15 cellular contexts compared by ENCODE assay signal in the genomic region with DNA sequence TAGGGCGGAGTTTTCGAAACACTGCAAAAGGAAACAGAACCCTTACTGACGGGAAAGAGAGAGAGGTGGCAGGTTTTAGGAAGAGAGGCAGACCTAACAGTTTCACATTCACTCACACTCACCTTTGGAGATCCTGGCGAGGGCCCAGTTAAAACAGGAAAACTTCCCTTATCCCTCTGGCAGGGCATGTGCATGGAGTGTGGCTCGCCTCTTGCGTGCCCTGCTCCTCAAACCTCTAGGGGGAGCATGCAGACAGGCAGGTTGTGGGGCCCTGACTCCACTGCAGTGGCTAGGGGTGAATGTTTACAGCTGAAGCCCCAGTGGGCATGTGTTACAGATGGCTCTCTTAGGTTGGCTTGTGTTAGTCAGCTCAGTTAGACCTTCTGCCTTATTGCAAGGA.
DNase-seq lines count a peak whose midpoint lies in the region; ATAC-seq, FAIRE-seq and TF ChIP-seq lines count a peak whose summit lies in the region.
"Had no signal": no experiment of that assay in that cellular context is flagged by ENCODE, and none has a peak within 500 bp of the region (broad histone marks: within the 10 kb centered on the region; RNA-seq: fewer than 3 reads in every experiment).

No MANE protein-coding gene starts in this region.

- H3K4me3 ChIP-seq in A549 (no peak overlapping the region), H7 (ENCODE audit: insufficient read depth, low read depth, low read length) (no peak overlapping the region), OCI-LY7 (ENCODE audit: low read depth, low read length, poor library complexity, severe bottlenecking) (no peak overlapping the region), H1 (ENCODE audit: extremely low read depth in 1 of 4, insufficient read depth in 2 of 4, low read depth in 3 of 4, low read length in 4 of 4) (no peak overlapping the region)
- H3K4me3 ChIP-seq: K562 had no signal

- H3K18ac ChIP-seq in H1 (ENCODE audit: extremely low read depth, low read length): no peak overlapping the region

- H3K9me3 ChIP-seq in A549 (no peaks in the 10 kb centered on the region), OCI-LY7 (ENCODE audit: low read length) (no peaks in the 10 kb centered on the region), H1 (ENCODE audit: insufficient read depth in 2 of 2, low read depth in 1 of 2, low read length in 1 of 2) (no peaks in the 10 kb centered on the region; a peak in 1 of 4 replicates)

- H3K4me2 ChIP-seq in A549 (no peak overlapping the region), OCI-LY7 (ENCODE audit: low read length) (no peak overlapping the region), H1 (ENCODE audit: insufficient read depth in 1 of 2, low read depth in 2 of 2, low read length in 2 of 2) (no peak overlapping the region)

- ATAC-seq in A549: no peak
- ATAC-seq: K562 had no signal

- H2BK15ac ChIP-seq in H1 (ENCODE audit: low read length): no peak overlapping the region

- H4K91ac ChIP-seq in H1 (replicated peaks; ENCODE audit: insufficient read length, low read length): no peak overlapping the region

- H3K4me1 ChIP-seq in A549: no peaks in the 10 kb centered on the region
- H3K4me1 ChIP-seq in OCI-LY7 (ENCODE audit: insufficient read depth, low read length, poor library complexity, severe bottlenecking): no peaks in the 10 kb centered on the region
- H3K4me1 ChIP-seq in H1 (replicated peaks in 1 of 4; ENCODE audit: control insufficient read depth in 3 of 4, insufficient read depth in 4 of 4, low read length in 3 of 4): no peaks in the 10 kb centered on the region

- H3K9ac ChIP-seq in H1 (replicated peaks in 1 of 4; ENCODE audit: extremely low read depth in 1 of 4, low read depth in 3 of 4, low read length in 3 of 4): no peak overlapping the region

- H2BK12ac ChIP-seq in H1 (ENCODE audit: low read depth, low read length): no peak overlapping the region

- H3K9me2 ChIP-seq in OCI-LY7 (ENCODE audit: insufficient read depth, low read length): no peaks in the 10 kb centered on the region

- no peak overlapping the region for H3K14ac ChIP-seq in H1 (ENCODE audit: insufficient read length)

- H2BK120ac ChIP-seq in H1 (replicated peaks; ENCODE audit: low read depth, low read length): no peak overlapping the region

- POLR2A ChIA-PET in A549 (lab: Yijun Ruan, JAX): no interaction called here
- POLR2A ChIA-PET in OCI-LY7 (lab: Charles Lee): no interaction called here
- POLR2A ChIA-PET in H1 (lab: Charles Lee; ENCODE audit: partially characterized antibody): no interaction called here

- WGBS in A549 (ENCODE audit: missing lambda C conversion rate): 30% methylated on average over 6 of the region's 6 CpGs
- 71% methylated on average over 3 of the region's 6 CpGs; no CpG with 5 or more reads in 1 of the 2 experiments for whole genome bisulfite sequencing in H1 (ENCODE audit: extremely low coverage in 1 of 2, insufficient coverage in 1 of 2, insufficient read length in 1 of 2, insufficient replicate concordance in 2 of 2, low coverage in 1 of 2, low lambda C conversion rate in 2 of 2, missing lambda C conversion rate in 1 of 2), 2 experiments

- TF ChIP-seq POLR2A in A549 (IDR thresholded peaks at IDR 0.05; ENCODE audit: low read length) (no peak), H1 (IDR thresholded peaks at IDR 0.05; ENCODE audit: control extremely low read depth in 1 of 2, low read depth in 2 of 2, low read length in 2 of 2) (no peak), GM12892 (IDR thresholded peaks at IDR 0.05; ENCODE audit: low read depth, low read length) (no peak)

- no peak for TF ChIP-seq RAD21 in A549 (conservative IDR thresholded peaks at IDR 0.05 in 1 of 2, IDR thresholded peaks at IDR 0.05 in 1 of 2)
- TF ChIP-seq RAD21 in H1 (IDR thresholded peaks at IDR 0.05 in 1 of 2, conservative IDR thresholded peaks at IDR 0.05 in 1 of 2; ENCODE audit: low read depth in 2 of 2, low read length in 2 of 2): peak; percentile 43 to 54

- H3K79me1 ChIP-seq in H1 (ENCODE audit: low read depth, low read length): no peaks in the 10 kb centered on the region

- TF ChIP-seq CTCF in A549 (IDR thresholded peaks at IDR 0.05) (no peak), OCI-LY7 (conservative IDR thresholded peaks at IDR 0.05; ENCODE audit: low read length) (0 out of 2 replicates have a peak, but pooled peaks have one; percentile 28), H1 (IDR thresholded peaks at IDR 0.05; ENCODE audit: control extremely low read depth in 1 of 3, insufficient read depth in 1 of 3, low read depth in 1 of 3, low read length in 3 of 3) (peak; percentile 35 to 60 (median 59); a peak in 3 of 4 replicates)

- H3K4ac ChIP-seq in H1 (replicated peaks; ENCODE audit: insufficient read length, low read depth, low read length): no peak overlapping the region

- H2AFZ ChIP-seq in OCI-LY7 (ENCODE audit: low read length): no peak overlapping the region
- H2AFZ ChIP-seq in H1 (ENCODE audit: low read length): no peak overlapping the region; the same call in 1 of the 2 replicates

- BruUV-seq in OCI-LY7 (replicated peaks; lab: Mats Ljungman, UMichigan): no TSS peak

- TF ChIP-seq EP300 in A549 (IDR thresholded peaks at IDR 0.05) (no peak), H1 (IDR thresholded peaks at IDR 0.05; ENCODE audit: borderline replicate concordance in 1 of 2, low read depth in 2 of 2, low read length in 2 of 2) (no peak)

- H4K8ac ChIP-seq in H1 (ENCODE audit: extremely low read depth, insufficient read depth, low read length): no peak overlapping the region

- no peak overlapping the region for H3K23ac ChIP-seq in H1 (ENCODE audit: insufficient read length)

- H3K36me3 ChIP-seq in H7 (replicated peaks; ENCODE audit: control insufficient read depth, insufficient read depth, low read length) (no peaks in the 10 kb centered on the region), OCI-LY7 (ENCODE audit: insufficient read depth, low read length) (no peaks in the 10 kb centered on the region), H1 (ENCODE audit: control insufficient read depth in 2 of 4, insufficient read depth in 4 of 4, low read length in 3 of 4) (no peaks in the 10 kb centered on the region)

- DNase-seq in A549 (ENCODE audit: low read depth in 1 of 2, low spot score in 1 of 2) (peak in 1 of 2 experiments; percentile 0), H7 (peak; percentile 13), OCI-LY7 (ENCODE audit: low spot score) (no peak), H1 (ENCODE audit: low read depth in 1 of 2, low spot score in 2 of 2) (no peak), GM12892 (ENCODE audit: insufficient read length) (no peak), COR-L47 (lab: John Stamatoyannopoulos, UW) (no peak), kidney tubule cell (ENCODE audit: low spot score) (no peak)
- DNase-seq: ACHN, C1 segment of cervical spinal cord, GDM1, HFFc6, NCI-H187, NCI-H2227 treated with DMSO at 0.1 percent for 48 hours, SHP77 had no signal

- no peak overlapping the region for H4K5ac ChIP-seq in H1 (ENCODE audit: insufficient read length, low read depth, low read length)

- H3K27me3 ChIP-seq in H7 (ENCODE audit: control insufficient read depth, insufficient read depth, low read length) (no peaks in the 10 kb centered on the region), H1 (replicated peaks in 1 of 4; ENCODE audit: control insufficient read depth in 3 of 4, extremely low read depth in 1 of 4, insufficient read depth in 3 of 4, low read length in 3 of 4) (no peaks in the 10 kb centered on the region)

- no peak overlapping the region for H2AK5ac ChIP-seq in H1 (ENCODE audit: low read depth, low read length)

- no peaks in the 10 kb centered on the region for H3K23me2 ChIP-seq in H1 (ENCODE audit: low read depth, low read length)

- CTCF ChIA-PET in A549 (lab: Yijun Ruan, JAX) (no interaction called here), OCI-LY7 (lab: Charles Lee; ENCODE audit: unreplicated experiment) (no interaction called here), H1 (lab: Charles Lee; ENCODE audit: partially characterized antibody) (interaction anchor here (0.6 to 1.9 kb wide), 9 partner anchors 11 to 1937 kb away, joined by 3 to 5 read pairs (median 3); no protein-coding TSS in a partner anchor)

- peak; percentile 28 for FAIRE-seq in A549 (lab: Jason Lieb, UNC)
- peak; percentile 63 for FAIRE-seq in H1 (lab: Jason Lieb, UNC)
- FAIRE-seq in GM12892 (lab: Jason Lieb, UNC): no peak
- FAIRE-seq: K562 had no signal

- H3K79me2 ChIP-seq in OCI-LY7 (ENCODE audit: insufficient read depth, low read depth, low read length) (no peaks in the 10 kb centered on the region), H1 (ENCODE audit: control insufficient read depth in 1 of 2, insufficient read depth in 2 of 2, low read length in 2 of 2) (no peaks in the 10 kb centered on the region)

- H3K56ac ChIP-seq in H1 (replicated peaks; ENCODE audit: insufficient read length, low read depth, low read length): no peak overlapping the region

- intact Hi-C loops in OCI-LY7 (cut with micrococcal nuclease; ENCODE audit: unreplicated experiment): no loop called here

- no peaks in the 10 kb centered on the region for H4K20me1 ChIP-seq in OCI-LY7 (ENCODE audit: insufficient read depth, low read length)
- no peaks in the 10 kb centered on the region for H4K20me1 ChIP-seq in H1 (replicated peaks in 1 of 2; ENCODE audit: control insufficient read depth in 1 of 2, insufficient read depth in 2 of 2, low read length in 2 of 2)

- no peak overlapping the region for H3K27ac ChIP-seq in A549
- H3K27ac ChIP-seq in OCI-LY7 (ENCODE audit: low read depth, low read length, poor library complexity, severe bottlenecking): no peak overlapping the region
- no peak overlapping the region for H3K27ac ChIP-seq in H1 (ENCODE audit: low read depth, low read length)

- no peak overlapping the region for H2BK20ac ChIP-seq in H1 (ENCODE audit: low read length)

- no peak overlapping the region for H2BK5ac ChIP-seq in H1 (ENCODE audit: low read depth, low read length)

TF ChIP-seq in A549, 52 proteins besides CTCF, POLR2A, EP300 and RAD21 (continues in another document):
- TF ChIP-seq CEBPB (IDR thresholded peaks at IDR 0.05) (no peak), NFE2L2 (conservative IDR thresholded peaks at IDR 0.05; ENCODE audit: low read length) (no peak), HOXB5 (CRISPR knock-in tag; IDR thresholded peaks at IDR 0.05) (no peak), SREBF2 (IDR thresholded peaks at IDR 0.05) (no peak), ZC3H11A (IDR thresholded peaks at IDR 0.05) (no peak), TFCP2L1 (CRISPR knock-in tag; IDR thresholded peaks at IDR 0.05) (no peak), CHD2 (IDR thresholded peaks at IDR 0.05; ENCODE audit: low read length, partially characterized antibody) (no peak)

TF ChIP-seq in H1, 55 proteins besides CTCF, POLR2A, EP300 and RAD21:
- no peak for TF ChIP-seq SIN3A (conservative IDR thresholded peaks at IDR 0.05 in 1 of 2, IDR thresholded peaks at IDR 0.05 in 1 of 2; ENCODE audit: low read depth in 1 of 2, low read length in 2 of 2)
- no peak for TF ChIP-seq HDAC2 (IDR thresholded peaks at IDR 0.05; ENCODE audit: borderline replicate concordance in 1 of 2, low read depth in 2 of 2, low read length in 2 of 2)
- TF ChIP-seq BCL11A (IDR thresholded peaks at IDR 0.05; ENCODE audit: low read depth in 2 of 2, low read length in 2 of 2): no peak
- TF ChIP-seq, protein P1, sequence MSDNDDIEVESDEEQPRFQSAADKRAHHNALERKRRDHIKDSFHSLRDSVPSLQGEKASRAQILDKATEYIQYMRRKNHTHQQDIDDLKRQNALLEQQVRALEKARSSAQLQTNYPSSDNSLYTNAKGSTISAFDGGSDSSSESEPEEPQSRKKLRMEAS (IDR thresholded peaks at IDR 0.05): peak; percentile 67
- no peak for TF ChIP-seq MAFK (IDR thresholded peaks at IDR 0.05; ENCODE audit: low read depth, low read length)
